Comparison of ENCODE assay signal across 1 cellular context in the genomic region with DNA sequence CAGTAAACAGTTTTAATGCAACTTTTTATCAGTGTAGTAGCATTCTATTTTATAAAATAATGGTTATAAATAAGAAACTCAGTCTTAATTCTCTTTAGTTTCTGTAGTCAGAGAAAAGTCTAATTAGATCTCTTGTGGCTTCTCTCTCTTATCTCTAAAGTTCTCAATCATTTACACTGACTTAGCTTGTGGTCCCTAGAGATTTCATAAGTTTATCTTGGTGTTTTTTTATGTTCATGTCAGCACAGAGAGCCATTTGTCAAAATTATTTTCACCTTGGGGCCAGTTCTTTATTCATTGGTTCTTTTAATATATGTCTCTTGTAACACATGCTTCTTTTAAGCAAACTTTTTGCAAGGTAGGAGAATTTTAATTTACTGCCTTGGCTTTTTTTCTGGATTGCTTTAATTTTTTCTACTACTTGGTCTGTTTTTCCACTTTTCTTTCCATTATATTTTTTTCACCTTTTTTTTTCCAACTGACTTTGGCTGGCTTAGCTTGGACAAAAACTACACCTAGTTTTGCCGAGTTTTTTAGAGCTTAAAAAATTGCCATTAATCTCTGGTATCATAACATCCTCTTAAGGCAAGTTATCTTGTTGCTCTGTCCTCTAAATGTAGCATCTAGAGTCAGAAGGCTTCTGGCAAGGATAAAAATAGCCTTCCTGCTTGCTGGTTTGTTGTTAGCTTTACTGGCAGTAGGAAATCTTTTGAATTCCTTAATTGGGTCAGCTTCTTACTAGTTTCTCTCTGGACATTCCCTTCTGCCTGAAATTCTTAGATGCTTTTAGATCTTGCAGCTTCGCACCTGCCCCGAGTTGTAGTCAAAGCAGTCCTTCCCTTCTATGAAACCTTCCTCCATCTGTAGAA.
TF ChIP-seq lines count a peak whose summit lies in the region.

No MANE protein-coding gene starts in this region.

TF ChIP-seq in HEK293, 187 proteins besides CTCF, POLR2A, EP300 and RAD21 (continued from another document and continues in another):
- TF ChIP-seq ZNF837 (tag by site-specific recombination; IDR thresholded peaks at IDR 0.05) (no peak), ZNF302 (tag by site-specific recombination; IDR thresholded peaks at IDR 0.05; ENCODE audit: low read depth) (no peak), ZNF169 (tag by site-specific recombination; IDR thresholded peaks at IDR 0.05) (no peak), ZNF184 (tag by site-specific recombination; IDR thresholded peaks at IDR 0.05) (no peak), ZNF114 (tag by site-specific recombination; IDR thresholded peaks at IDR 0.05) (no peak), PRDM1 (tag by site-specific recombination; IDR thresholded peaks at IDR 0.05) (no peak), ZBTB1 (tag by site-specific recombination; IDR thresholded peaks at IDR 0.05) (peak; percentile 83; the same call in 1 of the 2 replicates), YY2 (tag by site-specific recombination; IDR thresholded peaks at IDR 0.05) (no peak), ZNF747 (tag by site-specific recombination; IDR thresholded peaks at IDR 0.05) (no peak), SCRT1 (tag by site-specific recombination; IDR thresholded peaks at IDR 0.05; ENCODE audit: borderline replicate concordance) (peak; percentile 46; the same call in 1 of the 2 replicates), ZNF610 (tag by site-specific recombination; IDR thresholded peaks at IDR 0.05; ENCODE audit: borderline replicate concordance) (peak; percentile 42; the same call in 1 of the 2 replicates), ZNF433 (tag by site-specific recombination; IDR thresholded peaks at IDR 0.05; ENCODE audit: low read depth) (no peak), ZNF707 (tag by site-specific recombination; IDR thresholded peaks at IDR 0.05) (no peak), ZNF274 (IDR thresholded peaks at IDR 0.05; ENCODE audit: low read length) (no peak), ZNF274 (tag by site-specific recombination; IDR thresholded peaks at IDR 0.05; ENCODE audit: borderline replicate concordance) (no peak), ZNF561 (tag by site-specific recombination; IDR thresholded peaks at IDR 0.05; ENCODE audit: borderline replicate concordance) (no peak), KLF16 (tag by site-specific recombination; IDR thresholded peaks at IDR 0.05) (no peak), GFI1B (tag by site-specific recombination; IDR thresholded peaks at IDR 0.05) (peak; percentile 45; the same call in 1 of the 2 replicates), ZBTB17 (tag by site-specific recombination; IDR thresholded peaks at IDR 0.05) (peak; percentile 47), ZSCAN30 (tag by site-specific recombination; IDR thresholded peaks at IDR 0.05) (no peak), SETDB1 (IDR thresholded peaks at IDR 0.05; ENCODE audit: insufficient read length, low read length) (no peak), GLI4 (tag by site-specific recombination; IDR thresholded peaks at IDR 0.05) (no peak), ZNF221 (tag by site-specific recombination; IDR thresholded peaks at IDR 0.05; ENCODE audit: borderline replicate concordance) (no peak), ZNF324 (tag by site-specific recombination; IDR thresholded peaks at IDR 0.05) (no peak), ZNF510 (tag by site-specific recombination; IDR thresholded peaks at IDR 0.05; ENCODE audit: insufficient replicate concordance) (no peak), ZNF621 (tag by site-specific recombination; IDR thresholded peaks at IDR 0.05) (no peak), ZNF624 (tag by site-specific recombination; IDR thresholded peaks at IDR 0.05) (no peak), ZNF423 (tag by site-specific recombination; IDR thresholded peaks at IDR 0.05) (0 out of 2 replicates have a peak, but pooled peaks have one; percentile 61), ZXDB (tag by site-specific recombination; IDR thresholded peaks at IDR 0.05) (peak; percentile 70), ZNF112 (tag by site-specific recombination; IDR thresholded peaks at IDR 0.05) (no peak)
- TF ChIP-seq, protein P1, sequence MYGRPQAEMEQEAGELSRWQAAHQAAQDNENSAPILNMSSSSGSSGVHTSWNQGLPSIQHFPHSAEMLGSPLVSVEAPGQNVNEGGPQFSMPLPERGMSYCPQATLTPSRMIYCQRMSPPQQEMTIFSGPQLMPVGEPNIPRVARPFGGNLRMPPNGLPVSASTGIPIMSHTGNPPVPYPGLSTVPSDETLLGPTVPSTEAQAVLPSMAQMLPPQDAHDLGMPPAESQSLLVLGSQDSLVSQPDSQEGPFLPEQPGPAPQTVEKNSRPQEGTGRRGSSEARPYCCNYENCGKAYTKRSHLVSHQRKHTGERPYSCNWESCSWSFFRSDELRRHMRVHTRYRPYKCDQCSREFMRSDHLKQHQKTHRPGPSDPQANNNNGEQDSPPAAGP (tag by site-specific recombination; IDR thresholded peaks at IDR 0.05), result no peak
- TF ChIP-seq, protein P2, sequence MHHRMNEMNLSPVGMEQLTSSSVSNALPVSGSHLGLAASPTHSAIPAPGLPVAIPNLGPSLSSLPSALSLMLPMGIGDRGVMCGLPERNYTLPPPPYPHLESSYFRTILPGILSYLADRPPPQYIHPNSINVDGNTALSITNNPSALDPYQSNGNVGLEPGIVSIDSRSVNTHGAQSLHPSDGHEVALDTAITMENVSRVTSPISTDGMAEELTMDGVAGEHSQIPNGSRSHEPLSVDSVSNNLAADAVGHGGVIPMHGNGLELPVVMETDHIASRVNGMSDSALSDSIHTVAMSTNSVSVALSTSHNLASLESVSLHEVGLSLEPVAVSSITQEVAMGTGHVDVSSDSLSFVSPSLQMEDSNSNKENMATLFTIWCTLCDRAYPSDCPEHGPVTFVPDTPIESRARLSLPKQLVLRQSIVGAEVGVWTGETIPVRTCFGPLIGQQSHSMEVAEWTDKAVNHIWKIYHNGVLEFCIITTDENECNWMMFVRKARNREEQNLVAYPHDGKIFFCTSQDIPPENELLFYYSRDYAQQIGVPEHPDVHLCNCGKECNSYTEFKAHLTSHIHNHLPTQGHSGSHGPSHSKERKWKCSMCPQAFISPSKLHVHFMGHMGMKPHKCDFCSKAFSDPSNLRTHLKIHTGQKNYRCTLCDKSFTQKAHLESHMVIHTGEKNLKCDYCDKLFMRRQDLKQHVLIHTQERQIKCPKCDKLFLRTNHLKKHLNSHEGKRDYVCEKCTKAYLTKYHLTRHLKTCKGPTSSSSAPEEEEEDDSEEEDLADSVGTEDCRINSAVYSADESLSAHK (tag by site-specific recombination; IDR thresholded peaks at IDR 0.05), result peak; percentile 77
- TF ChIP-seq, protein P3, sequence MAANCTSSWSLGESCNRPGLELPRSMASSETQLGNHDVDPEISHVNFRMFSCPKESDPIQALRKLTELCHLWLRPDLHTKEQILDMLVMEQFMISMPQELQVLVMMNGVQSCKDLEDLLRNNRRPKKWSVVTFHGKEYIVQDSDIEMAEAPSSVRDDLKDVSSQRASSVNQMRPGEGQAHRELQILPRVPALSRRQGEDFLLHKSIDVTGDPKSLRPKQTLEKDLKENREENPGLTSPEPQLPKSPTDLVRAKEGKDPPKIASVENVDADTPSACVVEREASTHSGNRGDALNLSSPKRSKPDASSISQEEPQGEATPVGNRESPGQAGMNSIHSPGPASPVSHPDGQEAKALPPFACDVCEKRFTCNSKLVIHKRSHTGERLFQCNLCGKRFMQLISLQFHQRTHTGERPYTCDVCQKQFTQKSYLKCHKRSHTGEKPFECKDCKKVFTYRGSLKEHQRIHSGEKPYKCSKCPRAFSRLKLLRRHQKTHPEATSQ (tag by site-specific recombination; IDR thresholded peaks at IDR 0.05), result no peak
- TF ChIP-seq, protein P4, sequence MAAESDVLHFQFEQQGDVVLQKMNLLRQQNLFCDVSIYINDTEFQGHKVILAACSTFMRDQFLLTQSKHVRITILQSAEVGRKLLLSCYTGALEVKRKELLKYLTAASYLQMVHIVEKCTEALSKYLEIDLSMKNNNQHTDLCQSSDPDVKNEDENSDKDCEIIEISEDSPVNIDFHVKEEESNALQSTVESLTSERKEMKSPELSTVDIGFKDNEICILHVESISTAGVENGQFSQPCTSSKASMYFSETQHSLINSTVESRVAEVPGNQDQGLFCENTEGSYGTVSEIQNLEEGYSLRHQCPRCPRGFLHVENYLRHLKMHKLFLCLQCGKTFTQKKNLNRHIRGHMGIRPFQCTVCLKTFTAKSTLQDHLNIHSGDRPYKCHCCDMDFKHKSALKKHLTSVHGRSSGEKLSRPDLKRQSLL (tag by site-specific recombination; IDR thresholded peaks at IDR 0.05), result no peak
- TF ChIP-seq, protein P5, sequence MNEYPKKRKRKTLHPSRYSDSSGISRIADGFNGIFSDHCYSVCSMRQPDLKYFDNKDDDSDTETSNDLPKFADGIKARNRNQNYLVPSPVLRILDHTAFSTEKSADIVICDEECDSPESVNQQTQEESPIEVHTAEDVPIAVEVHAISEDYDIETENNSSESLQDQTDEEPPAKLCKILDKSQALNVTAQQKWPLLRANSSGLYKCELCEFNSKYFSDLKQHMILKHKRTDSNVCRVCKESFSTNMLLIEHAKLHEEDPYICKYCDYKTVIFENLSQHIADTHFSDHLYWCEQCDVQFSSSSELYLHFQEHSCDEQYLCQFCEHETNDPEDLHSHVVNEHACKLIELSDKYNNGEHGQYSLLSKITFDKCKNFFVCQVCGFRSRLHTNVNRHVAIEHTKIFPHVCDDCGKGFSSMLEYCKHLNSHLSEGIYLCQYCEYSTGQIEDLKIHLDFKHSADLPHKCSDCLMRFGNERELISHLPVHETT (tag by site-specific recombination; IDR thresholded peaks at IDR 0.05), result no peak
- TF ChIP-seq, protein P6, sequence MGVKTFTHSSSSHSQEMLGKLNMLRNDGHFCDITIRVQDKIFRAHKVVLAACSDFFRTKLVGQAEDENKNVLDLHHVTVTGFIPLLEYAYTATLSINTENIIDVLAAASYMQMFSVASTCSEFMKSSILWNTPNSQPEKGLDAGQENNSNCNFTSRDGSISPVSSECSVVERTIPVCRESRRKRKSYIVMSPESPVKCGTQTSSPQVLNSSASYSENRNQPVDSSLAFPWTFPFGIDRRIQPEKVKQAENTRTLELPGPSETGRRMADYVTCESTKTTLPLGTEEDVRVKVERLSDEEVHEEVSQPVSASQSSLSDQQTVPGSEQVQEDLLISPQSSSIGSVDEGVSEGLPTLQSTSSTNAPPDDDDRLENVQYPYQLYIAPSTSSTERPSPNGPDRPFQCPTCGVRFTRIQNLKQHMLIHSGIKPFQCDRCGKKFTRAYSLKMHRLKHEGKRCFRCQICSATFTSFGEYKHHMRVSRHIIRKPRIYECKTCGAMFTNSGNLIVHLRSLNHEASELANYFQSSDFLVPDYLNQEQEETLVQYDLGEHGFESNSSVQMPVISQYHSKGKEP (tag by site-specific recombination; IDR thresholded peaks at IDR 0.05), result peak; percentile 63; the same call in 1 of the 2 replicates
- TF ChIP-seq, protein P7, sequence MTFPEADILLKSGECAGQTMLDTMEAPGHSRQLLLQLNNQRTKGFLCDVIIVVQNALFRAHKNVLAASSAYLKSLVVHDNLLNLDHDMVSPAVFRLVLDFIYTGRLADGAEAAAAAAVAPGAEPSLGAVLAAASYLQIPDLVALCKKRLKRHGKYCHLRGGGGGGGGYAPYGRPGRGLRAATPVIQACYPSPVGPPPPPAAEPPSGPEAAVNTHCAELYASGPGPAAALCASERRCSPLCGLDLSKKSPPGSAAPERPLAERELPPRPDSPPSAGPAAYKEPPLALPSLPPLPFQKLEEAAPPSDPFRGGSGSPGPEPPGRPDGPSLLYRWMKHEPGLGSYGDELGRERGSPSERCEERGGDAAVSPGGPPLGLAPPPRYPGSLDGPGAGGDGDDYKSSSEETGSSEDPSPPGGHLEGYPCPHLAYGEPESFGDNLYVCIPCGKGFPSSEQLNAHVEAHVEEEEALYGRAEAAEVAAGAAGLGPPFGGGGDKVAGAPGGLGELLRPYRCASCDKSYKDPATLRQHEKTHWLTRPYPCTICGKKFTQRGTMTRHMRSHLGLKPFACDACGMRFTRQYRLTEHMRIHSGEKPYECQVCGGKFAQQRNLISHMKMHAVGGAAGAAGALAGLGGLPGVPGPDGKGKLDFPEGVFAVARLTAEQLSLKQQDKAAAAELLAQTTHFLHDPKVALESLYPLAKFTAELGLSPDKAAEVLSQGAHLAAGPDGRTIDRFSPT (tag by site-specific recombination; IDR thresholded peaks at IDR 0.05), result 0 out of 2 replicates have a peak, but pooled peaks have one; percentile 28
- TF ChIP-seq, protein P8, sequence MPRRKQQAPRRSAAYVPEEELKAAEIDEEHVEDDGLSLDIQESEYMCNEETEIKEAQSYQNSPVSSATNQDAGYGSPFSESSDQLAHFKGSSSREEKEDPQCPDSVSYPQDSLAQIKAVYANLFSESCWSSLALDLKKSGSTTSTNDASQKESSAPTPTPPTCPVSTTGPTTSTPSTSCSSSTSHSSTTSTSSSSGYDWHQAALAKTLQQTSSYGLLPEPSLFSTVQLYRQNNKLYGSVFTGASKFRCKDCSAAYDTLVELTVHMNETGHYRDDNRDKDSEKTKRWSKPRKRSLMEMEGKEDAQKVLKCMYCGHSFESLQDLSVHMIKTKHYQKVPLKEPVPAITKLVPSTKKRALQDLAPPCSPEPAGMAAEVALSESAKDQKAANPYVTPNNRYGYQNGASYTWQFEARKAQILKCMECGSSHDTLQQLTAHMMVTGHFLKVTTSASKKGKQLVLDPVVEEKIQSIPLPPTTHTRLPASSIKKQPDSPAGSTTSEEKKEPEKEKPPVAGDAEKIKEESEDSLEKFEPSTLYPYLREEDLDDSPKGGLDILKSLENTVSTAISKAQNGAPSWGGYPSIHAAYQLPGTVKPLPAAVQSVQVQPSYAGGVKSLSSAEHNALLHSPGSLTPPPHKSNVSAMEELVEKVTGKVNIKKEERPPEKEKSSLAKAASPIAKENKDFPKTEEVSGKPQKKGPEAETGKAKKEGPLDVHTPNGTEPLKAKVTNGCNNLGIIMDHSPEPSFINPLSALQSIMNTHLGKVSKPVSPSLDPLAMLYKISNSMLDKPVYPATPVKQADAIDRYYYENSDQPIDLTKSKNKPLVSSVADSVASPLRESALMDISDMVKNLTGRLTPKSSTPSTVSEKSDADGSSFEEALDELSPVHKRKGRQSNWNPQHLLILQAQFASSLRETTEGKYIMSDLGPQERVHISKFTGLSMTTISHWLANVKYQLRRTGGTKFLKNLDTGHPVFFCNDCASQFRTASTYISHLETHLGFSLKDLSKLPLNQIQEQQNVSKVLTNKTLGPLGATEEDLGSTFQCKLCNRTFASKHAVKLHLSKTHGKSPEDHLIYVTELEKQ (tag by site-specific recombination; IDR thresholded peaks at IDR 0.05; ENCODE audit: borderline replicate concordance), result no peak; the same call in 1 of the 2 replicates
- TF ChIP-seq, protein P9, sequence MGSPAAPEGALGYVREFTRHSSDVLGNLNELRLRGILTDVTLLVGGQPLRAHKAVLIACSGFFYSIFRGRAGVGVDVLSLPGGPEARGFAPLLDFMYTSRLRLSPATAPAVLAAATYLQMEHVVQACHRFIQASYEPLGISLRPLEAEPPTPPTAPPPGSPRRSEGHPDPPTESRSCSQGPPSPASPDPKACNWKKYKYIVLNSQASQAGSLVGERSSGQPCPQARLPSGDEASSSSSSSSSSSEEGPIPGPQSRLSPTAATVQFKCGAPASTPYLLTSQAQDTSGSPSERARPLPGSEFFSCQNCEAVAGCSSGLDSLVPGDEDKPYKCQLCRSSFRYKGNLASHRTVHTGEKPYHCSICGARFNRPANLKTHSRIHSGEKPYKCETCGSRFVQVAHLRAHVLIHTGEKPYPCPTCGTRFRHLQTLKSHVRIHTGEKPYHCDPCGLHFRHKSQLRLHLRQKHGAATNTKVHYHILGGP (tag by site-specific recombination; IDR thresholded peaks at IDR 0.05), result no peak
